ENCODE assay signal across 1 cellular context in the genomic region with DNA sequence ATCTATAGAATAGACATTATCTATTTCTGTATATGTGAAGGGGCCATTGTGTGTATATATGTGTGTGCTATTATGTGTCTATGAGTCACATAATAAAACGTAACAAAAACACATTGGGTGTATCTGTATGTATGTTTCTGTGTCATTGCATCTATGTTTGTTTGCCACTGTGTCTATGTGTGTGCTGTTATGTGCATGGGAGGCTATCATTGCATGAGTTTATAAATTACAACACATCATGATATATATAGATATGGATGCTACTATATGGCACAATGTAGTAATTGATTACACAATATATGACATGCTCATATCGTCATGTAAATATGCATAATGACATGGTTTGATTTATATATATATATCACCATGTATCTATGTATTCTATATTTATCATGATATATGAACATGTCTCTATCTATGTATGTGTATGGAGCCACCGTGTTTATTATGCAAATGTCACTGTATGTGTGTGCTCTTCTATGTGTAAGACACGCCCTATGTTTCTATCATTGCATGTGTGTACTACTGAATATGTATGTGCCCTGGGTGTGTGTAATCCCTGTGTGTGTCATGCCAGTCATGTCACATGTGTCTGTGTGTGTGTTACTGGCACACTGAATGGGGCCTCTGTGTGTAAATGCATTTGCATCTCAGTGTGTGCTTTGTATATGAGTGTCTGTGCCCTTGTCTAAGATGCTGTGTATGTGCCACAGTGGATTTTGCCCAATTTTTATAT.
A peak's percentile ranks its signal among the peaks of the same experiment; 100 is the strongest.
TF ChIP-seq lines count a peak whose summit lies in the region.

No MANE protein-coding gene starts in this region.

TF ChIP-seq in K562, 482 proteins besides CTCF, POLR2A, EP300 and RAD21 (continued from another document and continues in another):
- TF ChIP-seq, protein P1, sequence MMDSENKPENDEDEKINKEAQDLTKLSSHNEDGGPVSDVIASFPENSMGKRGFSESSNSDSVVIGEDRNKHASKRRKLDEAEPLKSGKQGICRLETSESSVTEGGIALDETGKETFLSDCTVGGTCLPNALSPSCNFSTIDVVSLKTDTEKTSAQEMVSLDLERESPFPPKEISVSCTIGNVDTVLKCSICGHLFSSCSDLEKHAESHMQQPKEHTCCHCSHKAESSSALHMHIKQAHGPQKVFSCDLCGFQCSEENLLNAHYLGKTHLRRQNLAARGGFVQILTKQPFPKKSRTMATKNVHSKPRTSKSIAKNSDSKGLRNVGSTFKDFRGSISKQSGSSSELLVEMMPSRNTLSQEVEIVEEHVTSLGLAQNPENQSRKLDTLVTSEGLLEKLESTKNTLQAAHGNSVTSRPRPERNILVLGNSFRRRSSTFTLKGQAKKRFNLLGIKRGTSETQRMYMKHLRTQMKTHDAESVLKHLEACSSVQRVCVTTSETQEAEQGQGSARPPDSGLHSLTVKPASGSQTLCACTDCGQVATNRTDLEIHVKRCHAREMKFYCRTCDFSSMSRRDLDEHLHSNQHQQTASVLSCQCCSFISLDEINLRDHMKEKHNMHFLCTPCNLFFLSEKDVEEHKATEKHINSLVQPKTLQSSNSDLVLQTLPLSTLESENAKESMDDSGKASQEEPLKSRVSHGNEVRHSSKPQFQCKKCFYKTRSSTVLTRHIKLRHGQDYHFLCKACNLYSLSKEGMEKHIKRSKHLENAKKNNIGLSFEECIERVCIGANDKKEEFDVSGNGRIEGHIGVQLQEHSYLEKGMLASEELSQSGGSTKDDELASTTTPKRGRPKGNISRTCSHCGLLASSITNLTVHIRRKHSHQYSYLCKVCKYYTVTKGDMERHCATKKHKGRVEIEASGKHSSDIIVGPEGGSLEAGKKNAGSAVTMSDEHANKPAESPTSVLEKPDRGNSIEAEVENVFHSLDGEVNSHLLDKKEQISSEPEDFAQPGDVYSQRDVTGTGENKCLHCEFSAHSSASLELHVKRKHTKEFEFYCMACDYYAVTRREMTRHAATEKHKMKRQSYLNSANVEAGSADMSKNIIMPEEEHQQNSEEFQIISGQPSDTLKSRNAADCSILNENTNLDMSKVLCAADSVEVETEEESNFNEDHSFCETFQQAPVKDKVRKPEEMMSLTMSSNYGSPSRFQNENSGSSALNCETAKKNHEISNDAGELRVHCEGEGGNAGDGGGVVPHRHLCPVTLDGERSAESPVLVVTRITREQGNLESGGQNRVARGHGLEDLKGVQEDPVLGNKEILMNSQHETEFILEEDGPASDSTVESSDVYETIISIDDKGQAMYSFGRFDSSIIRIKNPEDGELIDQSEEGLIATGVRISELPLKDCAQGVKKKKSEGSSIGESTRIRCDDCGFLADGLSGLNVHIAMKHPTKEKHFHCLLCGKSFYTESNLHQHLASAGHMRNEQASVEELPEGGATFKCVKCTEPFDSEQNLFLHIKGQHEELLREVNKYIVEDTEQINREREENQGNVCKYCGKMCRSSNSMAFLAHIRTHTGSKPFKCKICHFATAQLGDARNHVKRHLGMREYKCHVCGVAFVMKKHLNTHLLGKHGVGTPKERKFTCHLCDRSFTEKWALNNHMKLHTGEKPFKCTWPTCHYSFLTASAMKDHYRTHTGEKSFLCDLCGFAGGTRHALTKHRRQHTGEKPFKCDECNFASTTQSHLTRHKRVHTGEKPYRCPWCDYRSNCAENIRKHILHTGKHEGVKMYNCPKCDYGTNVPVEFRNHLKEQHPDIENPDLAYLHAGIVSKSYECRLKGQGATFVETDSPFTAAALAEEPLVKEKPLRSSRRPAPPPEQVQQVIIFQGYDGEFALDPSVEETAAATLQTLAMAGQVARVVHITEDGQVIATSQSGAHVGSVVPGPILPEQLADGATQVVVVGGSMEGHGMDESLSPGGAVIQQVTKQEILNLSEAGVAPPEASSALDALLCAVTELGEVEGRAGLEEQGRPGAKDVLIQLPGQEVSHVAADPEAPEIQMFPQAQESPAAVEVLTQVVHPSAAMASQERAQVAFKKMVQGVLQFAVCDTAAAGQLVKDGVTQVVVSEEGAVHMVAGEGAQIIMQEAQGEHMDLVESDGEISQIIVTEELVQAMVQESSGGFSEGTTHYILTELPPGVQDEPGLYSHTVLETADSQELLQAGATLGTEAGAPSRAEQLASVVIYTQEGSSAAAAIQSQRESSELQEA (IDR thresholded peaks at IDR 0.05; ENCODE audit: low read depth): no peak
- no peak for TF ChIP-seq SMARCA4 (IDR thresholded peaks at IDR 0.05)
- TF ChIP-seq RB1 (IDR thresholded peaks at IDR 0.05; ENCODE audit: low read depth): no peak
- TF ChIP-seq, protein P2, sequence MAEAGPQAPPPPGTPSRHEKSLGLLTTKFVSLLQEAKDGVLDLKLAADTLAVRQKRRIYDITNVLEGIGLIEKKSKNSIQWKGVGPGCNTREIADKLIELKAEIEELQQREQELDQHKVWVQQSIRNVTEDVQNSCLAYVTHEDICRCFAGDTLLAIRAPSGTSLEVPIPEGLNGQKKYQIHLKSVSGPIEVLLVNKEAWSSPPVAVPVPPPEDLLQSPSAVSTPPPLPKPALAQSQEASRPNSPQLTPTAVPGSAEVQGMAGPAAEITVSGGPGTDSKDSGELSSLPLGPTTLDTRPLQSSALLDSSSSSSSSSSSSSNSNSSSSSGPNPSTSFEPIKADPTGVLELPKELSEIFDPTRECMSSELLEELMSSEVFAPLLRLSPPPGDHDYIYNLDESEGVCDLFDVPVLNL (CRISPR knock-in tag; IDR thresholded peaks at IDR 0.05; ENCODE audit: low read depth): no peak
- TF ChIP-seq ZKSCAN1 (IDR thresholded peaks at IDR 0.05; ENCODE audit: low read depth, low read length): 0 out of 2 replicates have a peak, but pooled peaks have one; percentile 13
- peak; percentile 70; the same call in 1 of the 2 replicates for TF ChIP-seq ZBED1 (IDR thresholded peaks at IDR 0.05)
- TF ChIP-seq, protein P3, sequence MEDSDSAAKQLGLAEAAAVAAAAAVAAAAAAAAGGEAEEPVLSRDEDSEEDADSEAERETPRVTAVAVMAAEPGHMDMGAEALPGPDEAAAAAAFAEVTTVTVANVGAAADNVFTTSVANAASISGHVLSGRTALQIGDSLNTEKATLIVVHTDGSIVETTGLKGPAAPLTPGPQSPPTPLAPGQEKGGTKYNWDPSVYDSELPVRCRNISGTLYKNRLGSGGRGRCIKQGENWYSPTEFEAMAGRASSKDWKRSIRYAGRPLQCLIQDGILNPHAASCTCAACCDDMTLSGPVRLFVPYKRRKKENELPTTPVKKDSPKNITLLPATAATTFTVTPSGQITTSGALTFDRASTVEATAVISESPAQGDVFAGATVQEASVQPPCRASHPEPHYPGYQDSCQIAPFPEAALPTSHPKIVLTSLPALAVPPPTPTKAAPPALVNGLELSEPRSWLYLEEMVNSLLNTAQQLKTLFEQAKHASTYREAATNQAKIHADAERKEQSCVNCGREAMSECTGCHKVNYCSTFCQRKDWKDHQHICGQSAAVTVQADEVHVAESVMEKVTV (CRISPR knock-in tag; IDR thresholded peaks at IDR 0.05): no peak
- no peak; the same call in none of the 2 replicates for TF ChIP-seq SP1 (CRISPR knock-in tag; IDR thresholded peaks at IDR 0.05)
- TF ChIP-seq ZNF644 (tag; IDR thresholded peaks at IDR 0.05; ENCODE audit: low read depth): no peak
- TF ChIP-seq, protein P4, sequence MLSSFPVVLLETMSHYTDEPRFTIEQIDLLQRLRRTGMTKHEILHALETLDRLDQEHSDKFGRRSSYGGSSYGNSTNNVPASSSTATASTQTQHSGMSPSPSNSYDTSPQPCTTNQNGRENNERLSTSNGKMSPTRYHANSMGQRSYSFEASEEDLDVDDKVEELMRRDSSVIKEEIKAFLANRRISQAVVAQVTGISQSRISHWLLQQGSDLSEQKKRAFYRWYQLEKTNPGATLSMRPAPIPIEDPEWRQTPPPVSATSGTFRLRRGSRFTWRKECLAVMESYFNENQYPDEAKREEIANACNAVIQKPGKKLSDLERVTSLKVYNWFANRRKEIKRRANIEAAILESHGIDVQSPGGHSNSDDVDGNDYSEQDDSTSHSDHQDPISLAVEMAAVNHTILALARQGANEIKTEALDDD (IDR thresholded peaks at IDR 0.05): no peak
- peak; percentile 92 for TF ChIP-seq POLR2AphosphoS2 (IDR thresholded peaks at IDR 0.05; ENCODE audit: low read length)
- TF ChIP-seq, protein P5, sequence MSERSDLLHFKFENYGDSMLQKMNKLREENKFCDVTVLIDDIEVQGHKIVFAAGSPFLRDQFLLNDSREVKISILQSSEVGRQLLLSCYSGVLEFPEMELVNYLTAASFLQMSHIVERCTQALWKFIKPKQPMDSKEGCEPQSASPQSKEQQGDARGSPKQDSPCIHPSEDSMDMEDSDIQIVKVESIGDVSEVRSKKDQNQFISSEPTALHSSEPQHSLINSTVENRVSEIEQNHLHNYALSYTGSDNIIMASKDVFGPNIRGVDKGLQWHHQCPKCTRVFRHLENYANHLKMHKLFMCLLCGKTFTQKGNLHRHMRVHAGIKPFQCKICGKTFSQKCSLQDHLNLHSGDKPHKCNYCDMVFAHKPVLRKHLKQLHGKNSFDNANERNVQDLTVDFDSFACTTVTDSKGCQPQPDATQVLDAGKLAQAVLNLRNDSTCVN (CRISPR knock-in tag; IDR thresholded peaks at IDR 0.05): peak; percentile 81; the same call in 1 of the 2 replicates
- TF ChIP-seq, protein P6, sequence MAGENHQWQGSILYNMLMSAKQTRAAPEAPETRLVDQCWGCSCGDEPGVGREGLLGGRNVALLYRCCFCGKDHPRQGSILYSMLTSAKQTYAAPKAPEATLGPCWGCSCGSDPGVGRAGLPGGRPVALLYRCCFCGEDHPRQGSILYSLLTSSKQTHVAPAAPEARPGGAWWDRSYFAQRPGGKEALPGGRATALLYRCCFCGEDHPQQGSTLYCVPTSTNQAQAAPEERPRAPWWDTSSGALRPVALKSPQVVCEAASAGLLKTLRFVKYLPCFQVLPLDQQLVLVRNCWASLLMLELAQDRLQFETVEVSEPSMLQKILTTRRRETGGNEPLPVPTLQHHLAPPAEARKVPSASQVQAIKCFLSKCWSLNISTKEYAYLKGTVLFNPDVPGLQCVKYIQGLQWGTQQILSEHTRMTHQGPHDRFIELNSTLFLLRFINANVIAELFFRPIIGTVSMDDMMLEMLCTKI (IDR thresholded peaks at IDR 0.05; ENCODE audit: partially characterized antibody): no peak
- no peak for TF ChIP-seq ZKSCAN8 (CRISPR knock-in tag; IDR thresholded peaks at IDR 0.05)
- peak; percentile 2; the same call in 1 of the 2 replicates for TF ChIP-seq KLF16 (IDR thresholded peaks at IDR 0.05)
- TF ChIP-seq THRAP3 (IDR thresholded peaks at IDR 0.05; ENCODE audit: borderline replicate concordance): peak; percentile 90; the same call in 1 of the 2 replicates
- TF ChIP-seq SPI1 (IDR thresholded peaks at IDR 0.05; ENCODE audit: borderline replicate concordance, low read depth, low read length): no peak
- TF ChIP-seq HOXB6 (CRISPR knock-in tag; IDR thresholded peaks at IDR 0.05; ENCODE audit: borderline replicate concordance): peak; percentile 8; the same call in 1 of the 2 replicates
- TF ChIP-seq TSC22D4 (tag; IDR thresholded peaks at IDR 0.05): no peak
- TF ChIP-seq ZNF695 (CRISPR knock-in tag; IDR thresholded peaks at IDR 0.05): no peak
- TF ChIP-seq ZNF551 (CRISPR knock-in tag; IDR thresholded peaks at IDR 0.05): no peak; the same call in 1 of the 2 replicates
- no peak for TF ChIP-seq ZNF263 (CRISPR knock-in tag; IDR thresholded peaks at IDR 0.05; ENCODE audit: borderline replicate concordance)
- no peak; the same call in 1 of the 2 replicates for TF ChIP-seq LCOR (CRISPR knock-in tag; IDR thresholded peaks at IDR 0.05)
- TF ChIP-seq, protein P7, sequence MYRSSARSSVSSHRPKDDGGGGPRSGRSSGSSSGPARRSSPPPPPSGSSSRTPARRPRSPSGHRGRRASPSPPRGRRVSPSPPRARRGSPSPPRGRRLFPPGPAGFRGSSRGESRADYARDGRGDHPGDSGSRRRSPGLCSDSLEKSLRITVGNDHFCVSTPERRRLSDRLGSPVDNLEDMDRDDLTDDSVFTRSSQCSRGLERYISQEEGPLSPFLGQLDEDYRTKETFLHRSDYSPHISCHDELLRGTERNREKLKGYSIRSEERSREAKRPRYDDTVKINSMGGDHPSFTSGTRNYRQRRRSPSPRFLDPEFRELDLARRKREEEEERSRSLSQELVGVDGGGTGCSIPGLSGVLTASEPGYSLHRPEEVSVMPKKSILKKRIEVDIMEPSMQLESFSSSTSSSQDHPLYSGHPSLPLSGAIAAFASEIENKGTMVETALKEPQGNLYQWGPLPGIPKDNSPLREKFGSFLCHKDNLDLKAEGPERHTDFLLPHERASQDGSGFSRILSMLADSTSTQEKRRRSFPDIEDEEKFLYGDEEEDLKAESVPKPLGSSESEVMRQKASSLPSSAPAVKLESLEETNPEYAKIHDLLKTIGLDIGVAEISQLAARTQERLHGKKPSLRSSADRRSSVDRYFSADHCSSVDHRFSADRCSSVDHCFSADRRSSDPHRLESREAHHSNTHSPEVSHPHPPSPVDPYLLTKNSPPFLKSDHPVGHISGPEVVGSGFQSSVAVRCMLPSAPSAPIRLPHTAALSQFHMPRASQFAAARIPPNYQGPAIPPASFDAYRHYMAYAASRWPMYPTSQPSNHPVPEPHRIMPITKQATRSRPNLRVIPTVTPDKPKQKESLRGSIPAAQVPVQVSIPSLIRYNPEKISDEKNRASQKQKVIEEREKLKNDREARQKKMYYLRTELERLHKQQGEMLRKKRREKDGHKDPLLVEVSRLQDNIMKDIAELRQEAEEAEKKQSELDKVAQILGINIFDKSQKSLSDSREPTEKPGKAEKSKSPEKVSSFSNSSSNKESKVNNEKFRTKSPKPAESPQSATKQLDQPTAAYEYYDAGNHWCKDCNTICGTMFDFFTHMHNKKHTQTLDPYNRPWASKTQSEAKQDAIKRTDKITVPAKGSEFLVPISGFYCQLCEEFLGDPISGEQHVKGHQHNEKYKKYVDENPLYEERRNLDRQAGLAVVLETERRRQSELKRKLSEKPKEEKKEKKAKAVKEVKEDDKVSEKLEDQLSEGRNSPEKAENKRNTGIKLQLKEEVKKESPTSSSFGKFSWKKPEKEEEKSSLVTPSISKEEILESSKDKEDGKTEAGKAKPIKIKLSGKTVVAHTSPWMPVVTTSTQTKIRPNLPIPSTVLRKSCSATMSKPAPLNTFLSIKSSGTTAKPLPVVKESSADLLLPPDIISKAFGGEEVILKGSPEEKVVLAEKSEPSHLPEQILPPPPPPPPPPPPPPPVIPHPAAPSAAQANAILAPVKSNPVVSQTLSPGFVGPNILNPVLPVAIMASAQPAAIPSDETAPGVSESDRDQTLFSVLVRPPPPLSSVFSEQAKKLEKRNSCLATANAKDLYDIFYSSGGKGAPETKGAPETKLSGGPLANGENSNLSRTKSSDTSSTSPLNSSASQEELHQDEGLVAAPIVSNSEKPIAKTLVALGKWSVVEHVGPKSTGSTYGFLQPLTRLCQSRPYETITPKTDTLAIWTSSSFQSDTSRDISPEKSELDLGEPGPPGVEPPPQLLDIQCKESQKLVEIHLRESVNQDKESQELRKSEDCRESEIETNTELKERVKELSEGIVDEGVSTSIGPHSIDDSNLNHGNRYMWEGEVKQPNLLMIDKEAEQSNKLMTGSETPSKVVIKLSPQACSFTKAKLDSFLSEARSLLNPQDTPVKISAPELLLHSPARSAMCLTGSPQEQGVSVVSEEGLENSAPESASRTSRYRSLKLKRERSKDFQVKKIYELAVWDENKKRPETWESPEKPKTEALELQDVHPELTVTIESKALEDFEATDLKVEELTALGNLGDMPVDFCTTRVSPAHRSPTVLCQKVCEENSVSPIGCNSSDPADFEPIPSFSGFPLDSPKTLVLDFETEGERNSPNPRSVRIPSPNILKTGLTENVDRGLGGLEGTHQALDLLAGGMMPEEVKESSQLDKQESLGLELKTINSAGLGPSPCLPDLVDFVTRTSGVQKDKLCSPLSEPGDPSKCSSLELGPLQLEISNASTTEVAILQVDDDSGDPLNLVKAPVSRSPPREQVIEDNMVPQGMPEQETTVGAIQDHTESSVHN (IDR thresholded peaks at IDR 0.05; ENCODE audit: borderline replicate concordance in 1 of 2, low read depth in 1 of 2): no peak
- TF ChIP-seq, protein P8, sequence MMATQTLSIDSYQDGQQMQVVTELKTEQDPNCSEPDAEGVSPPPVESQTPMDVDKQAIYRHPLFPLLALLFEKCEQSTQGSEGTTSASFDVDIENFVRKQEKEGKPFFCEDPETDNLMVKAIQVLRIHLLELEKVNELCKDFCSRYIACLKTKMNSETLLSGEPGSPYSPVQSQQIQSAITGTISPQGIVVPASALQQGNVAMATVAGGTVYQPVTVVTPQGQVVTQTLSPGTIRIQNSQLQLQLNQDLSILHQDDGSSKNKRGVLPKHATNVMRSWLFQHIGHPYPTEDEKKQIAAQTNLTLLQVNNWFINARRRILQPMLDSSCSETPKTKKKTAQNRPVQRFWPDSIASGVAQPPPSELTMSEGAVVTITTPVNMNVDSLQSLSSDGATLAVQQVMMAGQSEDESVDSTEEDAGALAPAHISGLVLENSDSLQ (IDR thresholded peaks at IDR 0.05): no peak
